ENCODE assay signal across 8 cellular contexts in genomic region chr3:16370872-16371740, GRCh38.
DNase-seq lines count a peak whose midpoint lies in the region; ATAC-seq, FAIRE-seq and TF ChIP-seq lines count a peak whose summit lies in the region.

No MANE protein-coding gene starts in this region.

- in situ Hi-C loops in GM12878 (cut with MboI) = loop anchor here (5.0 to 10.0 kb wide), 2 partner anchors 146 to 566 kb away; no protein-coding TSS in a partner anchor

- SMC1A ChIA-PET in GM12878 (lab: Charles Lee; ENCODE audit: uncharacterized antibody, unreplicated experiment) = interaction anchor here (0.8 to 9.9 kb wide), 32 partner anchors 8 to 179 kb away, joined by 3 to 125 read pairs (median 5); partner anchors contain the start of gene RFTN1

- H3K79me2 ChIP-seq in GM12878 (ENCODE audit: control insufficient read depth, insufficient read depth, low read length) = peaks cover 29% of the 10 kb centered on the region

- CTCF ChIA-PET in GM12878 (lab: Yijun Ruan, JAX) = interaction anchor here (1.0 to 2.8 kb wide), 9 partner anchors 11 to 179 kb away, joined by 3 to 9 read pairs (median 6); no protein-coding TSS in a partner anchor

- no peaks in the 10 kb centered on the region for H3K9me3 ChIP-seq in GM12878 (replicated peaks; ENCODE audit: control insufficient read depth, insufficient read depth, low read length)

- H3K27me3 ChIP-seq in GM12878 (replicated peaks in 1 of 2; ENCODE audit: control insufficient read depth in 2 of 2, insufficient read depth in 2 of 2, low read length in 1 of 2) = no peaks in the 10 kb centered on the region

- peaks cover 62% of the 10 kb centered on the region for H3K4me1 ChIP-seq in GM12878 (ENCODE audit: control insufficient read depth, insufficient read depth, low read length)

- peak overlapping the region; percentile 23; the same call in 1 of the 2 replicates for H3K4me3 ChIP-seq in GM12878

- TF ChIP-seq CTCF in GM12878 (IDR thresholded peaks at IDR 0.05 in 2 of 3, conservative IDR thresholded peaks at IDR 0.05 in 1 of 3; ENCODE audit: control insufficient read depth in 2 of 3, extremely low read depth in 1 of 3, insufficient read depth in 1 of 3, low read depth in 3 of 3, low read length in 3 of 3) = no peak

- peaks cover 17 to 24% of the 10 kb centered on the region in 2 experiments for H3K36me3 ChIP-seq in GM12878 (ENCODE audit: control insufficient read depth in 2 of 2, insufficient read depth in 2 of 2, low read length in 1 of 2)

- no peak for TF ChIP-seq POLR2A in GM12878 (IDR thresholded peaks at IDR 0.05; ENCODE audit: low read depth, low read length)

- H4K20me1 ChIP-seq in GM12878 (ENCODE audit: control insufficient read depth, insufficient read depth) = no peaks in the 10 kb centered on the region

- H3K9ac ChIP-seq in GM12878 (ENCODE audit: control insufficient read depth, insufficient read depth, low read length) = peak overlapping the region; percentile 57

- ATAC-seq in GM18861 (IDR thresholded peaks at IDR 0.05; ENCODE audit: unreplicated experiment) (peak; percentile 22), HG02798 (IDR thresholded peaks at IDR 0.05; ENCODE audit: poor library complexity, unreplicated experiment) (peak; percentile 36), GM12878 (peak; percentile 41)

- peak overlapping the region; percentile 83 for H3K4me2 ChIP-seq in GM12878 (ENCODE audit: control insufficient read depth, insufficient read depth)

- POLR2A ChIA-PET in GM12878 (lab: Charles Lee) = interaction anchor here (0.6 to 5.2 kb wide), 15 partner anchors 8 to 574 kb away, joined by 3 to 66 read pairs (median 3); partner anchors contain the start of gene RFTN1

- intact Hi-C loops in GM12878 (cut with micrococcal nuclease; ENCODE audit: unreplicated experiment) = loop anchor here (1.0 to 5.0 kb wide), 2 partner anchors 179 to 1371 kb away; partner anchors contain the start of gene TBC1D5

- 0% methylated on average over 10 of the region's 10 CpGs for WGBS in GM12878 (ENCODE audit: insufficient coverage, insufficient replicate concordance, low lambda C conversion rate, missing lambda C conversion rate)

- no TSS peak for BruUV-seq in GM12878 (replicated peaks; lab: Mats Ljungman, UMichigan)

- TF ChIP-seq RAD21 in GM12878 (IDR thresholded peaks at IDR 0.05; ENCODE audit: insufficient read depth, low read depth, low read length) = no peak

- DNase-seq in GM12878 (ENCODE audit: low read depth, low spot score) = no peak
- peak; percentile 42 for DNase-seq in retina
- no peak for DNase-seq in DMS153 treated with DMSO at 0.1 percent for 48 hours (lab: John Stamatoyannopoulos, UW; ENCODE audit: unreplicated experiment)
- DNase-seq in AG08396 (ENCODE audit: low spot score) = no peak
- no peak for DNase-seq in cortex of kidney (lab: John Stamatoyannopoulos, UW)
- no peak for DNase-seq in HT-29 (ENCODE audit: low spot score)

- RAD21 ChIA-PET in GM12878 (lab: Charles Lee; ENCODE audit: unreplicated experiment) = interaction anchor here (0.8 to 6.5 kb wide), 25 partner anchors 9 to 179 kb away, joined by 3 to 52 read pairs (median 4); partner anchors contain the start of genes DPH3 and OXNAD1

- peak in 1 of 2 experiments; percentile 67; a peak in 3 of 4 replicates for TF ChIP-seq EP300 in GM12878 (IDR thresholded peaks at IDR 0.05; ENCODE audit: borderline replicate concordance in 1 of 2, control insufficient read depth in 1 of 2, low read depth in 2 of 2, low read length in 2 of 2)

- FAIRE-seq in GM12878 (lab: Jason Lieb, UNC) = no peak

- H2AFZ ChIP-seq in GM12878 (ENCODE audit: control insufficient read depth, low read depth, low read length) = no peak overlapping the region; the same call in 1 of the 2 replicates

- H3K27ac ChIP-seq in GM12878 (ENCODE audit: control insufficient read depth, insufficient read depth) = peak overlapping the region; percentile 96

TF ChIP-seq in GM12878, 131 proteins besides CTCF, POLR2A, EP300 and RAD21 (continues in another document):
- peak; percentile 19 for TF ChIP-seq DPF2 (IDR thresholded peaks at IDR 0.05)
- no peak for TF ChIP-seq RB1 (IDR thresholded peaks at IDR 0.05; ENCODE audit: borderline replicate concordance)
- TF ChIP-seq TAF1 (IDR thresholded peaks at IDR 0.05; ENCODE audit: borderline replicate concordance, low read depth, low read length) = no peak
- TF ChIP-seq REST (IDR thresholded peaks at IDR 0.05; ENCODE audit: low read depth, low read length) = no peak
- TF ChIP-seq TCF7 (IDR thresholded peaks at IDR 0.05; ENCODE audit: borderline replicate concordance) = no peak; the same call in 1 of the 2 replicates
- peak; percentile 25 for TF ChIP-seq PBX3 (IDR thresholded peaks at IDR 0.05; ENCODE audit: insufficient replicate concordance, low read depth, low read length)
- TF ChIP-seq RFX5 (IDR thresholded peaks at IDR 0.05; ENCODE audit: low read depth, low read length) = no peak
- TF ChIP-seq NKRF (conservative IDR thresholded peaks at IDR 0.05) = no peak
- TF ChIP-seq PAX8 (IDR thresholded peaks at IDR 0.05) = no peak
- no peak for TF ChIP-seq ZNF217 (IDR thresholded peaks at IDR 0.05)
- no peak for TF ChIP-seq KAT2A (conservative IDR thresholded peaks at IDR 0.05; ENCODE audit: control insufficient read depth, low read depth, low read length)
- no peak for TF ChIP-seq POLR2AphosphoS2 (IDR thresholded peaks at IDR 0.05; ENCODE audit: low read depth, low read length)
